Comparison of ENCODE assay signal across 13 cellular contexts in the genomic region with DNA sequence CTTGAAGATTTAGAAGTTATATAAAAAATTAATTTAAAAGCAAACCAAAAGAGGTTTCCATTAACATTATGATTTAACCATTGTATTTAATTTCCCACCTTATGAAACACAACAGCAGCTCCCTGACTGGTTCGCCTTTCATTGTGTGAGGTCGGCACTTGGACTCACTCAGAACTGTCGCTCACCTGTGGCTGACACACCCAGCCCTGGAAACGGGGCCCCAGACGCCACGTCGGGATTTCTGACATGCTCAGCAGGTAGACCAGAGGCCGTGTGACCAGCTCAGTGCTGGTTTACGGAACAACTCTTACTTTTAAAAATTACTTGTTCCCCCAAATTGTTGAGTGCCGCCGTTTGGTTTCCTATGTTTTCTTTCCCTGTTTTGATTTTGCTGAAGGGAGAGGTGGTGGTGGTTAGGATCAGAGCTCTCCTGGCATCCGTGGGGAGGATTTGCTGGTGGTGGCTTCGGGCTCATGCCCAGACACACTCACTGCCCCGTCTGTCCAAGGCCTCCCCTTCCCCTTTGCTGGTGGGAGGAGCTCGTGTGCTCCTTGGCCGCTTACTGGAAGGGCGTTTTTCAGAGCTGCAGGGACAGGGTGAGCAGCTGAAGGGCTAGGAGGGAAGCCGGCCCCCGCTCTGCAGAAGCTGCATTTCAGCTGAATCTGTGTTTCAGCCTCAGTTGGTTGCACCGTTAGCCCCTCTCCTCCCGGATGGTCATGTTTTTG. TPM values are rescaled to one million over a fixed set of nuclear protein-coding genes. Genes with fewer than 3 reads are reported as not detected.
DNase-seq lines count a peak whose midpoint lies in the region; ATAC-seq, FAIRE-seq and TF ChIP-seq lines count a peak whose summit lies in the region.
"Had no signal": no experiment of that assay in that cellular context is flagged by ENCODE, and none has a peak within 500 bp of the region (broad histone marks: within the 10 kb centered on the region; RNA-seq: fewer than 3 reads in every experiment).

No MANE protein-coding gene starts in this region.

- peak; percentile 65 for ATAC-seq in GM23338

- H3K36me3 ChIP-seq in ACC112 (ENCODE audit: insufficient read depth, low read length) (peaks cover 20% of the 10 kb centered on the region), GM23338 (ENCODE audit: insufficient read depth) (peaks cover 3% of the 10 kb centered on the region; the same call in 1 of the 2 replicates), astrocyte (ENCODE audit: insufficient read depth, low read length) (peaks cover 30% of the 10 kb centered on the region), iPS-15b (ENCODE audit: control insufficient read depth, insufficient read depth, low read length) (peaks cover 47% of the 10 kb centered on the region)

- H3K4me3 Mint-ChIP-seq in GM23338, result no peak overlapping the region
- H3K4me3 Mint-ChIP-seq in astrocyte (ENCODE audit: unreplicated experiment), result no peak overlapping the region
- H3K4me3 Mint-ChIP-seq: CD4-positive, CD25-positive, alpha-beta regulatory T cell; immature natural killer cell had no signal

- H3K4me2 ChIP-seq in GM23338, result no peak overlapping the region
- no peak overlapping the region for H3K4me2 ChIP-seq in astrocyte (ENCODE audit: low read length)

- H3K4me3 ChIP-seq in ACC112 (ENCODE audit: low read depth, low read length) (no peak overlapping the region), GM23338 (no peak overlapping the region), astrocyte (ENCODE audit: insufficient read depth, low read depth, low read length) (no peak overlapping the region), iPS-15b (ENCODE audit: low read depth, low read length) (no peak overlapping the region)
- H3K4me3 ChIP-seq: thoracic aorta had no signal

- peaks cover 75% of the 10 kb centered on the region for H3K36me3 Mint-ChIP-seq in GM23338 (ENCODE audit: low read depth)
- H3K36me3 Mint-ChIP-seq in astrocyte (ENCODE audit: low read depth, unreplicated experiment), result peaks cover 11% of the 10 kb centered on the region

- H3K79me2 ChIP-seq in ACC112 (ENCODE audit: control insufficient read depth, insufficient read depth, low read length, unreplicated experiment) (peaks cover 25% of the 10 kb centered on the region), GM23338 (replicated peaks; ENCODE audit: insufficient read depth) (peaks cover 11% of the 10 kb centered on the region), astrocyte (ENCODE audit: insufficient read depth, low read length) (peaks cover 56% of the 10 kb centered on the region)

- no peak for FAIRE-seq in astrocyte (lab: Jason Lieb, UNC)

- no peak overlapping the region for H2AFZ ChIP-seq in ACC112 (ENCODE audit: low read length, unreplicated experiment)
- no peak overlapping the region for H2AFZ ChIP-seq in GM23338
- H2AFZ ChIP-seq in astrocyte (ENCODE audit: low read depth, low read length), result no peak overlapping the region

- TF ChIP-seq CTCF in GM23338 (conservative IDR thresholded peaks at IDR 0.05; ENCODE audit: low read depth in 2 of 2), result no peak
- TF ChIP-seq CTCF in astrocyte (IDR thresholded peaks at IDR 0.05; ENCODE audit: insufficient read depth, low read depth, low read length), result no peak

- H3K27me3 Mint-ChIP-seq in GM23338 (ENCODE audit: insufficient read depth, low read depth, poor library complexity) (peaks cover 26% of the 10 kb centered on the region), astrocyte (ENCODE audit: low read depth, unreplicated experiment) (no peaks in the 10 kb centered on the region)
- H3K27me3 Mint-ChIP-seq: CD4-positive, CD25-positive, alpha-beta regulatory T cell had no signal

- H3K4me1 Mint-ChIP-seq in GM23338 (peaks cover 28% of the 10 kb centered on the region), astrocyte (ENCODE audit: low read depth, unreplicated experiment) (peaks cover 32% of the 10 kb centered on the region)

- H3K9me3 ChIP-seq in astrocyte (ENCODE audit: insufficient read depth, low read depth, low read length), result no peaks in the 10 kb centered on the region
- H3K9me3 ChIP-seq in iPS-15b (ENCODE audit: control insufficient read depth, insufficient read depth, low read length), result no peaks in the 10 kb centered on the region

- H3K27me3 ChIP-seq in ACC112 (ENCODE audit: insufficient read depth, low read length) (no peaks in the 10 kb centered on the region), GM23338 (ENCODE audit: insufficient read depth) (no peaks in the 10 kb centered on the region), astrocyte (ENCODE audit: insufficient read depth, low read length) (no peaks in the 10 kb centered on the region), iPS-15b (ENCODE audit: control insufficient read depth, insufficient read depth, low read length) (no peaks in the 10 kb centered on the region)

- peak; percentile 60 for DNase-seq in GM23338 (ENCODE audit: low spot score)
- no peak for DNase-seq in astrocyte (ENCODE audit: low read depth)
- no peak for DNase-seq in medulla oblongata (ENCODE audit: extremely low spot score)
- no peak for DNase-seq in effector CD4-positive, alpha-beta T cell
- DNase-seq in GDM1 (lab: John Stamatoyannopoulos, UW), result no peak
- DNase-seq in LoVo (ENCODE audit: low spot score), result no peak
- DNase-seq: activated CD4-positive, alpha-beta T cell treated with anti-CD3 and anti-CD28 coated beads for 48 hours; CD4-positive, CD25-positive, alpha-beta regulatory T cell; immature natural killer cell; NCI-H146 had no signal

- H4K20me1 ChIP-seq in GM23338 (replicated peaks; ENCODE audit: insufficient read depth) (peaks cover 55% of the 10 kb centered on the region), astrocyte (ENCODE audit: insufficient read depth, low read length) (peaks cover 97% of the 10 kb centered on the region)

- H3K4me1 ChIP-seq in ACC112 (ENCODE audit: control insufficient read depth, insufficient read depth, low read length, unreplicated experiment), result peaks cover 9% of the 10 kb centered on the region
- peaks cover 13% of the 10 kb centered on the region for H3K4me1 ChIP-seq in GM23338 (ENCODE audit: insufficient read depth)
- peaks cover 12% of the 10 kb centered on the region for H3K4me1 ChIP-seq in astrocyte (ENCODE audit: insufficient read depth, low read length)
- H3K4me1 ChIP-seq in iPS-15b (ENCODE audit: control insufficient read depth, insufficient read depth, low read length), result no peaks in the 10 kb centered on the region

- peak overlapping the region; percentile 51; the same call in 1 of the 2 replicates for H3K27ac ChIP-seq in ACC112 (ENCODE audit: low read depth, low read length)
- H3K27ac ChIP-seq in GM23338 (ENCODE audit: low read depth), result peak overlapping the region; percentile 60; the same call in 1 of the 2 replicates
- H3K27ac ChIP-seq in astrocyte (ENCODE audit: low read depth, low read length), result peak overlapping the region; percentile 25
- H3K27ac ChIP-seq: thoracic aorta had no signal

- H3K9me3 Mint-ChIP-seq in GM23338 (peaks cover 9% of the 10 kb centered on the region; the same call in 2 of the 3 replicates), astrocyte (ENCODE audit: unreplicated experiment) (no peaks in the 10 kb centered on the region)
- H3K9me3 Mint-ChIP-seq: immature natural killer cell had no signal

- H3K9me2 ChIP-seq in GM23338 (ENCODE audit: insufficient read depth), result no peaks in the 10 kb centered on the region

- H3K27ac Mint-ChIP-seq in GM23338 (peak overlapping the region; percentile 61; the same call in 1 of the 2 replicates), astrocyte (ENCODE audit: unreplicated experiment) (peak overlapping the region; percentile 84)

- peaks cover 43% of the 10 kb centered on the region for H3F3A ChIP-seq in GM23338 (replicated peaks; ENCODE audit: low read depth)

- no peak overlapping the region for H3K9ac ChIP-seq in astrocyte (ENCODE audit: low read length)
- H3K9ac ChIP-seq in iPS-15b (ENCODE audit: low read depth, low read length), result peak overlapping the region; percentile 16

TF ChIP-seq in GM23338, 12 proteins besides CTCF, POLR2A, EP300 and RAD21:
- TF ChIP-seq POLR2AphosphoS5 (IDR thresholded peaks at IDR 0.05; ENCODE audit: low read depth), result peak; percentile 50; the same call in 1 of the 2 replicates
- no peak for TF ChIP-seq EZH2 (IDR thresholded peaks at IDR 0.05; ENCODE audit: low read depth, unreplicated experiment)

RNA-seq across cellular contexts. Expression of a gene that starts 59.2 kb away (rescaled TPM):
- total RNA-seq in GM23338 (2014; rRNA removed; shearing (Covaris generic)), result 0.58 and 0.97 TPM in 2 replicates
- polyA plus RNA-seq in GM23338 (2016; fragmentation: Nextera tagmentation; extraction: Ambion mirVana), result 0.86 and 1.1 TPM in 2 replicates
- 0.41 and 1.9 TPM in 2 replicates for total RNA-seq in astrocyte
- polyA plus RNA-seq: immature natural killer cell had no signal
